In the genomic region with DNA sequence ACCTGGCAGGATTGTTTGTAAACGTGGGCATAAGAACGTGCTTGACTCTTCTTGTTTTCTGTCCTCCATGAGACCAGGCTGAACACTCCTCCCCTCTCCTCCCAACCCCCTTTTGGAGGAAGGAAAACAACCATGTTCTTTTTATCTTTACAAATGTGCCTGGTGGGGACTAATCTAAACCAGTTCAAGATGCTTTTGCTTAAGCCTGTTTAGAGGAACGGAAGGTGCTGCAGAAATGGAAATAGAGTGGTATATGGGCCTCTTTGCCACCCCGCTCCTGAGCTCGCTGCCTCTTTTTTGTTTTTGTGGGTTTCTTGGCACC, we compare ENCODE assay signal across 16 cellular contexts.
DNase-seq lines count a peak whose midpoint lies in the region; ATAC-seq and TF ChIP-seq lines count a peak whose summit lies in the region.
"Had no signal": no experiment of that assay in that cellular context is flagged by ENCODE, and none has a peak within 500 bp of the region (broad histone marks: within the 10 kb centered on the region; RNA-seq: fewer than 3 reads in every experiment).

No MANE protein-coding gene starts in this region.

- H3K36me3 ChIP-seq in HEK293 (ENCODE audit: control insufficient read depth in 2 of 2, insufficient read depth in 1 of 2, low read length in 2 of 2) = no peaks in the 10 kb centered on the region
- no peaks in the 10 kb centered on the region for H3K36me3 ChIP-seq in mesodermal cell (ENCODE audit: control insufficient read depth, insufficient read depth, low read length)
- no peaks in the 10 kb centered on the region for H3K36me3 ChIP-seq in suprapubic skin
- H3K36me3 ChIP-seq: lower lobe of right lung had no signal

- TF ChIP-seq EP300 in suprapubic skin (IDR thresholded peaks at IDR 0.05) = no peak

- H3K4me3 ChIP-seq in HEK293 (ENCODE audit: low read depth, low read length) = no peak overlapping the region
- H3K4me3 ChIP-seq in mesodermal cell (ENCODE audit: extremely low read depth, insufficient read depth, low read length, poor library complexity, severe bottlenecking) = no peak overlapping the region
- no peak overlapping the region for H3K4me3 ChIP-seq in suprapubic skin
- H3K4me3 ChIP-seq: coronary artery, lower lobe of right lung, MG63 had no signal

- H3K27ac ChIP-seq in HEK293 (ENCODE audit: extremely low read depth, low read depth, low read length) (peak overlapping the region; percentile 59; the same call in 1 of the 2 replicates), VCaP (peak overlapping the region; percentile 22; the same call in 1 of the 2 replicates), mesodermal cell (ENCODE audit: low read depth, low read length, severe bottlenecking) (peak overlapping the region; percentile 24), suprapubic skin (peak overlapping the region; percentile 60)
- H3K27ac ChIP-seq: coronary artery, lower lobe of right lung had no signal

- TF ChIP-seq POLR2A in suprapubic skin (IDR thresholded peaks at IDR 0.05) = no peak

- CTCF ChIA-PET in HEK293 (lab: Yijun Ruan, JAX) = no interaction called here

- no peak for DNase-seq in suprapubic skin (ENCODE audit: low spot score in 2 of 2)
- no peak for DNase-seq in SKM-1 treated with dmso at 0.1 percent for 144 hours (lab: John Stamatoyannopoulos, UW; ENCODE audit: unreplicated experiment)
- no peak for DNase-seq in NCI-H187 (lab: John Stamatoyannopoulos, UW)
- DNase-seq: activated naive CD8-positive, alpha-beta T cell treated with anti-CD3 and anti-CD28 coated beads for 36 hours; naive thymus-derived CD4-positive, alpha-beta T cell; NCI-H1436; NCI-H774; T1000 had no signal

- ATAC-seq in HG02623 (IDR thresholded peaks at IDR 0.05; ENCODE audit: unreplicated experiment) = no peak
- ATAC-seq: activated CD4-positive, CD25-positive, alpha-beta regulatory T cell treated with anti-CD3 and anti-CD28 coated beads, Interleukin-2, amount 50 U/mL, for 24 hours; naive thymus-derived CD4-positive, alpha-beta T cell had no signal

- H3K4me1 ChIP-seq in HEK293 (ENCODE audit: control insufficient read depth, insufficient read depth, low read length) (peaks cover 13% of the 10 kb centered on the region), mesodermal cell (ENCODE audit: control insufficient read depth, insufficient read depth, low read length, poor library complexity, severe bottlenecking) (peaks cover 10% of the 10 kb centered on the region), suprapubic skin (peaks cover 16% of the 10 kb centered on the region)

- TF ChIP-seq CTCF in HEK293 (tag by site-specific recombination; IDR thresholded peaks at IDR 0.05) (no peak), VCaP (conservative IDR thresholded peaks at IDR 0.05) (no peak), suprapubic skin (IDR thresholded peaks at IDR 0.05) (no peak)

- WGBS in mesodermal cell (ENCODE audit: insufficient coverage in 2 of 2), 2 experiments = 67 to 80% methylated on average over 5 of the region's 5 CpGs
- WGBS in suprapubic skin = 52% methylated on average over 5 of the region's 5 CpGs

- no peaks in the 10 kb centered on the region for H3K27me3 ChIP-seq in suprapubic skin
- H3K27me3 ChIP-seq: MG63 had no signal

- H3K9me3 ChIP-seq in HEK293 (ENCODE audit: control insufficient read depth, insufficient read depth, low read depth, low read length) (no peaks in the 10 kb centered on the region), mesodermal cell (ENCODE audit: control insufficient read depth, low read length) (no peaks in the 10 kb centered on the region), suprapubic skin (no peaks in the 10 kb centered on the region)
- H3K9me3 ChIP-seq: lower lobe of right lung, MG63 had no signal

- POLR2A ChIA-PET in HEK293 (lab: Yijun Ruan, JAX) = no interaction called here

TF ChIP-seq in HEK293, 187 proteins besides CTCF, POLR2A, EP300 and RAD21:
- no peak for TF ChIP-seq SCRT2 (tag by site-specific recombination; IDR thresholded peaks at IDR 0.05)
- no peak for TF ChIP-seq BCL11B (tag by site-specific recombination; IDR thresholded peaks at IDR 0.05; ENCODE audit: low read depth)
- TF ChIP-seq, protein P1, sequence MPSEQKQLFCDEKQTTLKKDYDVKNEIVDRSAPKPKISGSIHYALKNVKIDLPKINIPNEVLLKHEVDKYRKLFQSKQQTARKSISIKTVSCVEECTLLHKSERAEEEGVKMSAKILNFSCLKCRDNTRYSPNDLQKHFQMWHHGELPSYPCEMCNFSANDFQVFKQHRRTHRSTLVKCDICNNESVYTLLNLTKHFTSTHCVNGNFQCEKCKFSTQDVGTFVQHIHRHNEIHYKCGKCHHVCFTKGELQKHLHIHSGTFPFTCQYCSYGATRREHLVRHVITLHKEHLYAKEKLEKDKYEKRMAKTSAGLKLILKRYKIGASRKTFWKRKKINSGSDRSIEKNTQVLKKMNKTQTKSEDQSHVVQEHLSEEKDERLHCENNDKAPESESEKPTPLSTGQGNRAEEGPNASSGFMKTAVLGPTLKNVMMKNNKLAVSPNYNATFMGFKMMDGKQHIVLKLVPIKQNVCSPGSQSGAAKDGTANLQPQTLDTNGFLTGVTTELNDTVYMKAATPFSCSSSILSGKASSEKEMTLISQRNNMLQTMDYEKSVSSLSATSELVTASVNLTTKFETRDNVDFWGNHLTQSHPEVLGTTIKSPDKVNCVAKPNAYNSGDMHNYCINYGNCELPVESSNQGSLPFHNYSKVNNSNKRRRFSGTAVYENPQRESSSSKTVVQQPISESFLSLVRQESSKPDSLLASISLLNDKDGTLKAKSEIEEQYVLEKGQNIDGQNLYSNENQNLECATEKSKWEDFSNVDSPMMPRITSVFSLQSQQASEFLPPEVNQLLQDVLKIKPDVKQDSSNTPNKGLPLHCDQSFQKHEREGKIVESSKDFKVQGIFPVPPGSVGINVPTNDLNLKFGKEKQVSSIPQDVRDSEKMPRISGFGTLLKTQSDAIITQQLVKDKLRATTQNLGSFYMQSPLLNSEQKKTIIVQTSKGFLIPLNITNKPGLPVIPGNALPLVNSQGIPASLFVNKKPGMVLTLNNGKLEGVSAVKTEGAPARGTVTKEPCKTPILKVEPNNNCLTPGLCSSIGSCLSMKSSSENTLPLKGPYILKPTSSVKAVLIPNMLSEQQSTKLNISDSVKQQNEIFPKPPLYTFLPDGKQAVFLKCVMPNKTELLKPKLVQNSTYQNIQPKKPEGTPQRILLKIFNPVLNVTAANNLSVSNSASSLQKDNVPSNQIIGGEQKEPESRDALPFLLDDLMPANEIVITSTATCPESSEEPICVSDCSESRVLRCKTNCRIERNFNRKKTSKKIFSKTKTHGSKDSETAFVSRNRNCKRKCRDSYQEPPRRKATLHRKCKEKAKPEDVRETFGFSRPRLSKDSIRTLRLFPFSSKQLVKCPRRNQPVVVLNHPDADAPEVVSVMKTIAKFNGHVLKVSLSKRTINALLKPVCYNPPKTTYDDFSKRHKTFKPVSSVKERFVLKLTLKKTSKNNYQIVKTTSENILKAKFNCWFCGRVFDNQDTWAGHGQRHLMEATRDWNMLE (tag by site-specific recombination; conservative IDR thresholded peaks at IDR 0.05; ENCODE audit: low read depth) = no peak
- TF ChIP-seq ZNF548 (tag by site-specific recombination; IDR thresholded peaks at IDR 0.05) = no peak
- TF ChIP-seq, protein P2, sequence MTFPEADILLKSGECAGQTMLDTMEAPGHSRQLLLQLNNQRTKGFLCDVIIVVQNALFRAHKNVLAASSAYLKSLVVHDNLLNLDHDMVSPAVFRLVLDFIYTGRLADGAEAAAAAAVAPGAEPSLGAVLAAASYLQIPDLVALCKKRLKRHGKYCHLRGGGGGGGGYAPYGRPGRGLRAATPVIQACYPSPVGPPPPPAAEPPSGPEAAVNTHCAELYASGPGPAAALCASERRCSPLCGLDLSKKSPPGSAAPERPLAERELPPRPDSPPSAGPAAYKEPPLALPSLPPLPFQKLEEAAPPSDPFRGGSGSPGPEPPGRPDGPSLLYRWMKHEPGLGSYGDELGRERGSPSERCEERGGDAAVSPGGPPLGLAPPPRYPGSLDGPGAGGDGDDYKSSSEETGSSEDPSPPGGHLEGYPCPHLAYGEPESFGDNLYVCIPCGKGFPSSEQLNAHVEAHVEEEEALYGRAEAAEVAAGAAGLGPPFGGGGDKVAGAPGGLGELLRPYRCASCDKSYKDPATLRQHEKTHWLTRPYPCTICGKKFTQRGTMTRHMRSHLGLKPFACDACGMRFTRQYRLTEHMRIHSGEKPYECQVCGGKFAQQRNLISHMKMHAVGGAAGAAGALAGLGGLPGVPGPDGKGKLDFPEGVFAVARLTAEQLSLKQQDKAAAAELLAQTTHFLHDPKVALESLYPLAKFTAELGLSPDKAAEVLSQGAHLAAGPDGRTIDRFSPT (tag by site-specific recombination; IDR thresholded peaks at IDR 0.05) = no peak
- TF ChIP-seq ZNF311 (tag by site-specific recombination; IDR thresholded peaks at IDR 0.05; ENCODE audit: borderline replicate concordance) = no peak
- TF ChIP-seq KLF9 (tag by site-specific recombination; IDR thresholded peaks at IDR 0.05; ENCODE audit: low read depth) = no peak
- TF ChIP-seq ZNF37A (tag by site-specific recombination; IDR thresholded peaks at IDR 0.05) = no peak
- TF ChIP-seq ZNF48 (tag by site-specific recombination; IDR thresholded peaks at IDR 0.05) = no peak
- TF ChIP-seq, protein P3, sequence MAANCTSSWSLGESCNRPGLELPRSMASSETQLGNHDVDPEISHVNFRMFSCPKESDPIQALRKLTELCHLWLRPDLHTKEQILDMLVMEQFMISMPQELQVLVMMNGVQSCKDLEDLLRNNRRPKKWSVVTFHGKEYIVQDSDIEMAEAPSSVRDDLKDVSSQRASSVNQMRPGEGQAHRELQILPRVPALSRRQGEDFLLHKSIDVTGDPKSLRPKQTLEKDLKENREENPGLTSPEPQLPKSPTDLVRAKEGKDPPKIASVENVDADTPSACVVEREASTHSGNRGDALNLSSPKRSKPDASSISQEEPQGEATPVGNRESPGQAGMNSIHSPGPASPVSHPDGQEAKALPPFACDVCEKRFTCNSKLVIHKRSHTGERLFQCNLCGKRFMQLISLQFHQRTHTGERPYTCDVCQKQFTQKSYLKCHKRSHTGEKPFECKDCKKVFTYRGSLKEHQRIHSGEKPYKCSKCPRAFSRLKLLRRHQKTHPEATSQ (tag by site-specific recombination; IDR thresholded peaks at IDR 0.05) = no peak
- TF ChIP-seq HOXD13 (CRISPR knock-in tag; IDR thresholded peaks at IDR 0.05; ENCODE audit: borderline replicate concordance) = no peak
- no peak for TF ChIP-seq GFI1B (tag by site-specific recombination; IDR thresholded peaks at IDR 0.05)
- TF ChIP-seq ZNF16 (tag by site-specific recombination; IDR thresholded peaks at IDR 0.05; ENCODE audit: low read depth) = no peak
- TF ChIP-seq ZNF423 (tag by site-specific recombination; IDR thresholded peaks at IDR 0.05) = no peak
- TF ChIP-seq ZNF707 (tag by site-specific recombination; IDR thresholded peaks at IDR 0.05) = no peak
- TF ChIP-seq ZNF621 (tag by site-specific recombination; IDR thresholded peaks at IDR 0.05) = no peak
